1 cellular context compared by ENCODE assay signal in the genomic region with DNA sequence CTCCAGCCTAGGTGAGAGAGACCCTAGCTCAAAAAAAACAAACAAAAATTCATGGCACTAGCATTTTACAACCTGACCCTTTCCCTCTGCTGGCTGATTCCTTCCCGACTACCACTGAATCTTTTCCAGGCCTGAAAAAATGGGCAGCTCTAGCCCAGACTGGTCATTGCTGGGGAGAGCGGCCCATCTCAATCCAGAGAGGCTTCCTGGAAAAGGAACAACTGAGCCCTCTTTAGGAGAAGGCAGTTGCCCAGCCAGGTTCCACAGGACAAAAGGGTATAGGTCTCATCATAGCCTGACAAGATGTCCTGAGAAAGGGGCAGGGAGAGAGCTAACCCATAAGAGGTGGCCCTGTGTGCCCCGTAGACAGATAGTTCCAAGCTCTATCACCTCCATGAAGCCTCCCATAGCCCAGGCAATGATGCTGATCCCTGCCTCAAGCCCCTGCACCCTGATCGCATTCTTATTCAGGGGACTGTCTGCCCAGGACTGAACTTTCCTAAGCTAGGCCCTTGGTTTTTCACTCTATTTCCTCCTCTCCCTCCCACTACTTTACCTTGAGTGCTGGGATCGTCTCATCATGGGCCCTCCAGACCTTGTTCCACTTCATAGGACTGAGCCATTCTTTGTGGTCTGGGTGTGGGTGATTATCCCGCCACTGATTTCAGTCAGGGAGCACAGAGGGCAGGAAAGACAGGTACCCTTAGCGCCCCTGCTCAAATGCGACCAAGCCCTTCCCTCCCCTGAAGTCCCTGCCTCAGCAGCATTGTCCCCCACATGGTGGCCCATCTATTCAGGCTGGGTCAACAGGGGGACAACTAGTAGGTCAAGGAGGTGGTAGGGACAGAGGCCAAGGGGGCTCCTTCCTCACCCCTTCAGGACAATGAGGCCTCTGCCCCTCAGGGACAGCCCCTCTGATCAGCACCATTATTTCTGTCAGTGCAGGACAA.
TF ChIP-seq lines count a peak whose summit lies in the region.

No MANE protein-coding gene starts in this region.

TF ChIP-seq in HepG2, 621 proteins besides CTCF, POLR2A, EP300 and RAD21 (continued from another document and continues in another):
- TF ChIP-seq, protein P1, sequence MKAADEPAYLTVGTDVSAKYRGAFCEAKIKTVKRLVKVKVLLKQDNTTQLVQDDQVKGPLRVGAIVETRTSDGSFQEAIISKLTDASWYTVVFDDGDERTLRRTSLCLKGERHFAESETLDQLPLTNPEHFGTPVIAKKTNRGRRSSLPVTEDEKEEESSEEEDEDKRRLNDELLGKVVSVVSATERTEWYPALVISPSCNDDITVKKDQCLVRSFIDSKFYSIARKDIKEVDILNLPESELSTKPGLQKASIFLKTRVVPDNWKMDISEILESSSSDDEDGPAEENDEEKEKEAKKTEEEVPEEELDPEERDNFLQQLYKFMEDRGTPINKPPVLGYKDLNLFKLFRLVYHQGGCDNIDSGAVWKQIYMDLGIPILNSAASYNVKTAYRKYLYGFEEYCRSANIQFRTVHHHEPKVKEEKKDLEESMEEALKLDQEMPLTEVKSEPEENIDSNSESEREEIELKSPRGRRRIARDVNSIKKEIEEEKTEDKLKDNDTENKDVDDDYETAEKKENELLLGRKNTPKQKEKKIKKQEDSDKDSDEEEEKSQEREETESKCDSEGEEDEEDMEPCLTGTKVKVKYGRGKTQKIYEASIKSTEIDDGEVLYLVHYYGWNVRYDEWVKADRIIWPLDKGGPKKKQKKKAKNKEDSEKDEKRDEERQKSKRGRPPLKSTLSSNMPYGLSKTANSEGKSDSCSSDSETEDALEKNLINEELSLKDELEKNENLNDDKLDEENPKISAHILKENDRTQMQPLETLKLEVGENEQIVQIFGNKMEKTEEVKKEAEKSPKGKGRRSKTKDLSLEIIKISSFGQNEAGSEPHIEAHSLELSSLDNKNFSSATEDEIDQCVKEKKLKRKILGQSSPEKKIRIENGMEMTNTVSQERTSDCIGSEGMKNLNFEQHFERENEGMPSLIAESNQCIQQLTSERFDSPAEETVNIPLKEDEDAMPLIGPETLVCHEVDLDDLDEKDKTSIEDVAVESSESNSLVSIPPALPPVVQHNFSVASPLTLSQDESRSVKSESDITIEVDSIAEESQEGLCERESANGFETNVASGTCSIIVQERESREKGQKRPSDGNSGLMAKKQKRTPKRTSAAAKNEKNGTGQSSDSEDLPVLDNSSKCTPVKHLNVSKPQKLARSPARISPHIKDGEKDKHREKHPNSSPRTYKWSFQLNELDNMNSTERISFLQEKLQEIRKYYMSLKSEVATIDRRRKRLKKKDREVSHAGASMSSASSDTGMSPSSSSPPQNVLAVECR (CRISPR knock-in tag; IDR thresholded peaks at IDR 0.05; ENCODE audit: borderline replicate concordance) = no peak
- TF ChIP-seq ELF3 (CRISPR knock-in tag; IDR thresholded peaks at IDR 0.05) (no peak), HNF1A (IDR thresholded peaks at IDR 0.05; ENCODE audit: low read depth) (no peak), HNF1A (CRISPR knock-in tag; IDR thresholded peaks at IDR 0.05; ENCODE audit: borderline replicate concordance) (0 out of 2 replicates have a peak, but pooled peaks have one; percentile 3), ZBTB43 (CRISPR knock-in tag; conservative IDR thresholded peaks at IDR 0.05) (no peak), YEATS2 (CRISPR knock-in tag; IDR thresholded peaks at IDR 0.05; ENCODE audit: borderline replicate concordance) (no peak), ZFP1 (CRISPR knock-in tag; IDR thresholded peaks at IDR 0.05) (no peak), FOXC1 (CRISPR knock-in tag; IDR thresholded peaks at IDR 0.05; ENCODE audit: borderline replicate concordance) (0 out of 2 replicates have a peak, but pooled peaks have one; percentile 32), ZNF619 (CRISPR knock-in tag; IDR thresholded peaks at IDR 0.05) (no peak), HCFC1 (IDR thresholded peaks at IDR 0.05; ENCODE audit: low read depth, low read length) (no peak), ZNF607 (CRISPR knock-in tag; IDR thresholded peaks at IDR 0.05; ENCODE audit: borderline replicate concordance) (no peak), SRSF9 (IDR thresholded peaks at IDR 0.05; ENCODE audit: borderline replicate concordance, insufficient read depth, low read depth, low read length, poor library complexity, severe bottlenecking) (no peak), ZNF782 (CRISPR knock-in tag; IDR thresholded peaks at IDR 0.05; ENCODE audit: borderline replicate concordance) (peak; percentile 39; the same call in 1 of the 2 replicates), ZNF337 (CRISPR knock-in tag; IDR thresholded peaks at IDR 0.05; ENCODE audit: borderline replicate concordance, low read depth) (no peak), THAP11 (CRISPR knock-in tag; IDR thresholded peaks at IDR 0.05) (no peak), POGK (CRISPR knock-in tag; conservative IDR thresholded peaks at IDR 0.05) (no peak), ZNF282 (IDR thresholded peaks at IDR 0.05; ENCODE audit: partially characterized antibody) (no peak), FOXJ3 (CRISPR knock-in tag; IDR thresholded peaks at IDR 0.05; ENCODE audit: borderline replicate concordance) (no peak), ISL2 (CRISPR knock-in tag; IDR thresholded peaks at IDR 0.05) (no peak), ZNF800 (CRISPR knock-in tag; IDR thresholded peaks at IDR 0.05) (no peak), TGIF2 (CRISPR knock-in tag; IDR thresholded peaks at IDR 0.05) (no peak), ZBTB2 (CRISPR knock-in tag; IDR thresholded peaks at IDR 0.05; ENCODE audit: low read depth) (no peak), TOPORS (CRISPR knock-in tag; IDR thresholded peaks at IDR 0.05) (no peak), SALL2 (CRISPR knock-in tag; IDR thresholded peaks at IDR 0.05) (no peak), SSRP1 (CRISPR knock-in tag; IDR thresholded peaks at IDR 0.05) (no peak; the same call in 1 of the 2 replicates), FOSL1 (CRISPR knock-in tag; IDR thresholded peaks at IDR 0.05; ENCODE audit: borderline replicate concordance) (no peak), ZNF766 (CRISPR knock-in tag; IDR thresholded peaks at IDR 0.05; ENCODE audit: borderline replicate concordance) (no peak)
- TF ChIP-seq, protein P2, sequence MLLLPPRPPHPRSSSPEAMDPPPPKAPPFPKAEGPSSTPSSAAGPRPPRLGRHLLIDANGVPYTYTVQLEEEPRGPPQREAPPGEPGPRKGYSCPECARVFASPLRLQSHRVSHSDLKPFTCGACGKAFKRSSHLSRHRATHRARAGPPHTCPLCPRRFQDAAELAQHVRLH (CRISPR knock-in tag; IDR thresholded peaks at IDR 0.05; ENCODE audit: borderline replicate concordance, low read depth) = no peak
- TF ChIP-seq, protein P3, sequence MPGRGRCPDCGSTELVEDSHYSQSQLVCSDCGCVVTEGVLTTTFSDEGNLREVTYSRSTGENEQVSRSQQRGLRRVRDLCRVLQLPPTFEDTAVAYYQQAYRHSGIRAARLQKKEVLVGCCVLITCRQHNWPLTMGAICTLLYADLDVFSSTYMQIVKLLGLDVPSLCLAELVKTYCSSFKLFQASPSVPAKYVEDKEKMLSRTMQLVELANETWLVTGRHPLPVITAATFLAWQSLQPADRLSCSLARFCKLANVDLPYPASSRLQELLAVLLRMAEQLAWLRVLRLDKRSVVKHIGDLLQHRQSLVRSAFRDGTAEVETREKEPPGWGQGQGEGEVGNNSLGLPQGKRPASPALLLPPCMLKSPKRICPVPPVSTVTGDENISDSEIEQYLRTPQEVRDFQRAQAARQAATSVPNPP (CRISPR knock-in tag; IDR thresholded peaks at IDR 0.05) = no peak
- TF ChIP-seq, protein P4, sequence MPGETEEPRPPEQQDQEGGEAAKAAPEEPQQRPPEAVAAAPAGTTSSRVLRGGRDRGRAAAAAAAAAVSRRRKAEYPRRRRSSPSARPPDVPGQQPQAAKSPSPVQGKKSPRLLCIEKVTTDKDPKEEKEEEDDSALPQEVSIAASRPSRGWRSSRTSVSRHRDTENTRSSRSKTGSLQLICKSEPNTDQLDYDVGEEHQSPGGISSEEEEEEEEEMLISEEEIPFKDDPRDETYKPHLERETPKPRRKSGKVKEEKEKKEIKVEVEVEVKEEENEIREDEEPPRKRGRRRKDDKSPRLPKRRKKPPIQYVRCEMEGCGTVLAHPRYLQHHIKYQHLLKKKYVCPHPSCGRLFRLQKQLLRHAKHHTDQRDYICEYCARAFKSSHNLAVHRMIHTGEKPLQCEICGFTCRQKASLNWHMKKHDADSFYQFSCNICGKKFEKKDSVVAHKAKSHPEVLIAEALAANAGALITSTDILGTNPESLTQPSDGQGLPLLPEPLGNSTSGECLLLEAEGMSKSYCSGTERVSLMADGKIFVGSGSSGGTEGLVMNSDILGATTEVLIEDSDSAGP (CRISPR knock-in tag; IDR thresholded peaks at IDR 0.05; ENCODE audit: borderline replicate concordance) = peak; percentile 33
